8 cellular contexts compared by ENCODE assay signal in the genomic region with DNA sequence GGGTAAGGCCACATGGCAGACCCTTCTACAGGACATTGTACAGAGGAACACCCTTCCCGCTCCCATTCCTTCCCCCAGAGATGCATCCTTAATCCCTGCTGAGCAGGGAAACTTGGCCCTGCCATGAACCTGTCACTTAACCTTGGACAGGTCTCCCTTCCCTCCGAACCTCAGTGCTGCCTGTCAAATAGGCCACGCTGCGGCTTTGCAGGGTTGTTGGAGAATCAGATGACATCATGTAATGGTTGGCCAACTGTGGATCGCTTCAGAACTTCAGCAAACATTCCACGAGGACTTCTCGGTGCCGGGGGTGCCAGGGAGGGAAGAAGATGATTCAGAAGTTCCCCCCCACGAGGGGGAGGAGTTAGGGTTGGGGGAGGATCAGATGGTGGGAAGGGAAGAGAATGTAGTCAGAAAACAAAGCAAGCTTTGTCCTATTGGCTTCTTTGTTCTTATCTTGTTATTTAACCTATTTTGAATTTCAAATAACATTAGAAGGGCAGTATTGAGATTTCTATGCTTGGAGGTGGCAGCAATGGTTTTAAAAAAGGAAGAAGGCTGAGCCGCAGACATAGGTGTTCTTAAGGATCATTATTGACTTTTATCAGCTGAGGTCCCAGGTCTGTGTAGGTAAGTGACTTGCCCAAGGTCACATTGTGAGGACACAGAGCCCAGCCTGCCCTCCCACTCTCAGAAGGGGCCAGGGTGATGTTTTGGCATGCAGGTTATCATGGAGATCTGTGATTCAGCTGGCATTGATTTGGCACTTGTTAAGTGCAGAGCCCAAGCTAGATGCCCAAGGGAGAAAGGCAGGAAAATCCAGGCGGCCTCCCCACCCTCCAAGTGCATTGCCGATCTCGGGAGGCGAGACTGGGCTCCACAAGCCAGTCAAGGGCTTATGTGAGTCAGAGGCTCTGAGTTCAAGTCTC. TPM values are rescaled to one million over a fixed set of nuclear protein-coding genes. Genes with fewer than 3 reads are reported as not detected.
DNase-seq lines count a peak whose midpoint lies in the region; ATAC-seq, FAIRE-seq and TF ChIP-seq lines count a peak whose summit lies in the region.

No MANE protein-coding gene starts in this region.

- no peaks in the 10 kb centered on the region for H3K9me3 Mint-ChIP-seq in CD4-positive, alpha-beta memory T cell
- H3K9me3 Mint-ChIP-seq in CD4-positive, alpha-beta T cell, result no peaks in the 10 kb centered on the region
- no peaks in the 10 kb centered on the region for H3K9me3 Mint-ChIP-seq in activated naive CD8-positive, alpha-beta T cell treated with anti-CD3 and anti-CD28 coated beads, Interleukin-2, amount 50 U/mL, for 24 hours

- DNase-seq in SJSA1 (ENCODE audit: low read depth in 1 of 2, low spot score in 2 of 2) (peak; percentile 84 to 90), fibroblast of the conjunctiva (ENCODE audit: low read depth) (peak; percentile 82), pancreas (peak; percentile 73 to 90 (median 86))
- DNase-seq in CD4-positive, alpha-beta memory T cell, result no peak
- no peak for DNase-seq in CD4-positive, alpha-beta T cell
- DNase-seq in activated naive CD8-positive, alpha-beta T cell treated with anti-CD3 and anti-CD28 coated beads, Interleukin-2, amount 50 U/mL, for 24 hours, result no peak

- H3K9me3 ChIP-seq in BLaER1 (no peaks in the 10 kb centered on the region), SJSA1 (replicated peaks) (0 out of 2 replicates have a peak, but pooled peaks cover 3% of the 10 kb centered on the region), pancreas (no peaks in the 10 kb centered on the region)
- no peaks in the 10 kb centered on the region for H3K9me3 ChIP-seq in CD4-positive, alpha-beta memory T cell (ENCODE audit: control insufficient read depth in 1 of 2, low read length in 2 of 2)
- no peaks in the 10 kb centered on the region for H3K9me3 ChIP-seq in CD4-positive, alpha-beta T cell (ENCODE audit: control insufficient read depth, low read length)

- H3K4me2 ChIP-seq in BLaER1, result peak overlapping the region; percentile 95

- POLR2A ChIA-PET in CD4-positive, alpha-beta memory T cell (lab: Charles Lee; ENCODE audit: partially characterized antibody), result interaction anchor here (0.8 kb wide), 1 partner anchor 23 kb away, joined by 3 read pairs; no protein-coding TSS in a partner anchor
- POLR2A ChIA-PET in CD4-positive, alpha-beta T cell (lab: Charles Lee), result interaction anchor here (1.8 kb wide), 1 partner anchor 25 kb away, joined by 5 read pairs; no protein-coding TSS in a partner anchor

- CTCF ChIA-PET in CD4-positive, alpha-beta memory T cell (lab: Charles Lee; ENCODE audit: partially characterized antibody), result interaction anchor here (0.7 to 21.0 kb wide), 7 partner anchors 9 to 207 kb away, joined by 3 to 523 read pairs (median 5); a partner anchor contains a TSS
- CTCF ChIA-PET in CD4-positive, alpha-beta T cell (lab: Charles Lee), result interaction anchor here (0.6 to 3.7 kb wide), 2 partner anchors 24 to 27 kb away, joined by 4 to 24 read pairs; no protein-coding TSS in a partner anchor

- ATAC-seq in pancreas, result peak; percentile 18 to 39 (median 34)
- no peak for ATAC-seq in CD4-positive, alpha-beta T cell (ENCODE audit: poor library complexity)
- no peak for ATAC-seq in HG03108 (IDR thresholded peaks at IDR 0.05; ENCODE audit: unreplicated experiment)
- ATAC-seq in activated naive CD8-positive, alpha-beta T cell treated with anti-CD3 and anti-CD28 coated beads, Interleukin-2, amount 50 U/mL, for 24 hours, result no peak

- peak overlapping the region in 1 of 7 donors; percentile 10 for H3K27ac Mint-ChIP-seq in CD4-positive, alpha-beta memory T cell
- H3K27ac Mint-ChIP-seq in CD4-positive, alpha-beta T cell, result no peak overlapping the region
- no peak overlapping the region for H3K27ac Mint-ChIP-seq in activated naive CD8-positive, alpha-beta T cell treated with anti-CD3 and anti-CD28 coated beads, Interleukin-2, amount 50 U/mL, for 24 hours

- H3K27me3 Mint-ChIP-seq in CD4-positive, alpha-beta memory T cell, result peaks cover 23 to 33% of the 10 kb centered on the region in 2 donors
- peaks cover 52% of the 10 kb centered on the region for H3K27me3 Mint-ChIP-seq in CD4-positive, alpha-beta T cell
- H3K27me3 Mint-ChIP-seq in activated naive CD8-positive, alpha-beta T cell treated with anti-CD3 and anti-CD28 coated beads, Interleukin-2, amount 50 U/mL, for 24 hours, result peaks cover 51% of the 10 kb centered on the region

- H3K4me3 ChIP-seq in BLaER1 (no peak overlapping the region), SJSA1 (no peak overlapping the region), pancreas (peak overlapping the region in 3 of 4 donors; percentile 59 to 95 (median 95))
- no peak overlapping the region for H3K4me3 ChIP-seq in CD4-positive, alpha-beta memory T cell (ENCODE audit: low read length in 2 of 2)

- no peaks in the 10 kb centered on the region for H3K36me3 Mint-ChIP-seq in CD4-positive, alpha-beta memory T cell
- H3K36me3 Mint-ChIP-seq in CD4-positive, alpha-beta T cell (ENCODE audit: low read depth), result no peaks in the 10 kb centered on the region
- H3K36me3 Mint-ChIP-seq in activated naive CD8-positive, alpha-beta T cell treated with anti-CD3 and anti-CD28 coated beads, Interleukin-2, amount 50 U/mL, for 24 hours (ENCODE audit: low read depth), result no peaks in the 10 kb centered on the region

- 8 to 9% methylated on average over 14 of the region's 14 CpGs for WGBS in pancreas, 2 donors

- H3K9ac ChIP-seq in BLaER1, result no peak overlapping the region

- H3K4me3 Mint-ChIP-seq in CD4-positive, alpha-beta memory T cell, result peak overlapping the region in 1 of 8 donors; percentile 78
- H3K4me3 Mint-ChIP-seq in CD4-positive, alpha-beta T cell, result no peak overlapping the region
- H3K4me3 Mint-ChIP-seq in activated naive CD8-positive, alpha-beta T cell treated with anti-CD3 and anti-CD28 coated beads, Interleukin-2, amount 50 U/mL, for 24 hours, result no peak overlapping the region

- intact Hi-C loops in pancreas (cut with DNase I), result no loop called here
- intact Hi-C loops in CD4-positive, alpha-beta memory T cell (cut with micrococcal nuclease), result no loop called here
- intact Hi-C loops in CD4-positive, alpha-beta T cell (cut with DNase I, micrococcal nuclease), result no loop called here

- peaks cover 75% of the 10 kb centered on the region for H3K4me1 ChIP-seq in BLaER1
- peaks cover 46% of the 10 kb centered on the region for H3K4me1 ChIP-seq in SJSA1 (replicated peaks)
- peaks cover 51 to 72% (median 64%) of the 10 kb centered on the region in 3 donors for H3K4me1 ChIP-seq in pancreas
- H3K4me1 ChIP-seq in CD4-positive, alpha-beta memory T cell (ENCODE audit: insufficient read depth, low read length), result peaks cover 37% of the 10 kb centered on the region

- peak; percentile 69 for FAIRE-seq in pancreas (lab: Jason Lieb, UNC)

- no peak for TF ChIP-seq CTCF in pancreas (IDR thresholded peaks at IDR 0.05)
- no peak for TF ChIP-seq CTCF in CD4-positive, alpha-beta T cell (IDR thresholded peaks at IDR 0.05)

- peaks cover 15 to 53% (median 31%) of the 10 kb centered on the region in 4 donors for H3K4me1 Mint-ChIP-seq in CD4-positive, alpha-beta memory T cell
- peaks cover 36% of the 10 kb centered on the region for H3K4me1 Mint-ChIP-seq in CD4-positive, alpha-beta T cell (ENCODE audit: low read depth)
- peaks cover 37% of the 10 kb centered on the region for H3K4me1 Mint-ChIP-seq in activated naive CD8-positive, alpha-beta T cell treated with anti-CD3 and anti-CD28 coated beads, Interleukin-2, amount 50 U/mL, for 24 hours

- H3K27me3 ChIP-seq in BLaER1 (peaks cover 46% of the 10 kb centered on the region), SJSA1 (replicated peaks) (no peaks in the 10 kb centered on the region), pancreas (no peaks in the 10 kb centered on the region)
- H3K27me3 ChIP-seq in CD4-positive, alpha-beta memory T cell (ENCODE audit: insufficient read depth, low read length), result peaks cover 28% of the 10 kb centered on the region
- peaks cover 40% of the 10 kb centered on the region for H3K27me3 ChIP-seq in CD4-positive, alpha-beta T cell (ENCODE audit: control insufficient read depth, insufficient read depth, low read length)

- peaks cover 21% of the 10 kb centered on the region for H4K20me1 ChIP-seq in BLaER1

- H3K27ac ChIP-seq in BLaER1 (no peak overlapping the region), SJSA1 (peak overlapping the region; percentile 46; the same call in 1 of the 2 replicates), pancreas (peak overlapping the region; percentile 97 to 100 (median 98))
- H3K27ac ChIP-seq in CD4-positive, alpha-beta memory T cell (ENCODE audit: low read depth, low read length), result no peak overlapping the region
- no peak overlapping the region for H3K27ac ChIP-seq in CD4-positive, alpha-beta T cell (ENCODE audit: low read depth, low read length)

- no peaks in the 10 kb centered on the region for H3K36me3 ChIP-seq in BLaER1
- H3K36me3 ChIP-seq in SJSA1, result peaks cover 73% of the 10 kb centered on the region
- peaks cover 0 to 20% (median 12%) of the 10 kb centered on the region in 3 donors for H3K36me3 ChIP-seq in pancreas
- no peaks in the 10 kb centered on the region for H3K36me3 ChIP-seq in CD4-positive, alpha-beta memory T cell (ENCODE audit: insufficient read depth, low read length)

RNA-seq across cellular contexts. Expression of a gene that starts 3.1 kb away (rescaled TPM):
- total RNA-seq in SJSA1 (2014; rRNA removed; shearing (Covaris generic)), result 21.5 and 22.3 TPM in 2 replicates
- 100 to 1,000 TPM in 2 of 6 donors, 10 to 100 TPM in 4; 68.8 to 139 (median 96.1) TPM for total RNA-seq in pancreas
- 10 to 100 TPM; 78.2 to 79.0 TPM for polyA plus RNA-seq in pancreas
- total RNA-seq in CD4-positive, alpha-beta memory T cell, result not detected
- polyA plus RNA-seq in CD4-positive, alpha-beta memory T cell, result not detected
- total RNA-seq in CD4-positive, alpha-beta T cell, result not detected

RNA-seq across cellular contexts. Expression of a gene that starts 16.5 kb away (rescaled TPM):
- total RNA-seq in SJSA1 (2014; rRNA removed; shearing (Covaris generic)), result not detected in 2 replicates
- total RNA-seq in pancreas, result 10 to 100 TPM; 16.0 to 99.5 (median 40.9) TPM
- polyA plus RNA-seq in pancreas, result 10 to 100 TPM; 26.2 to 61.7 TPM
- total RNA-seq in CD4-positive, alpha-beta memory T cell, result 1 to 10 TPM in 1 of 2 experiments, not detected in 1; 1.0 TPM
- polyA plus RNA-seq in CD4-positive, alpha-beta memory T cell, result not detected
- 1 to 10 TPM; 2.6 to 3.0 TPM for total RNA-seq in CD4-positive, alpha-beta T cell

RNA-seq across cellular contexts. Expression of a gene that starts 44.2 kb away (rescaled TPM):
- 14.6 and 40.7 TPM in 2 replicates for total RNA-seq in SJSA1 (2014; rRNA removed; shearing (Covaris generic))
- 10 to 100 TPM in 4 of 6 donors, 1 to 10 TPM in 2; 9.9 to 20.6 (median 11.5) TPM for total RNA-seq in pancreas
- polyA plus RNA-seq in pancreas, result 10 to 100 TPM; 29.9 to 30.2 TPM
- under 1 TPM; 0.42 to 0.61 TPM for total RNA-seq in CD4-positive, alpha-beta memory T cell
- not detected for polyA plus RNA-seq in CD4-positive, alpha-beta memory T cell
- total RNA-seq in CD4-positive, alpha-beta T cell, result under 1 TPM; 0.20 to 0.63 TPM

RNA-seq across cellular contexts. Expression of a gene that starts 45.2 kb away (rescaled TPM):
- total RNA-seq in SJSA1 (2014; rRNA removed; shearing (Covaris generic)), result 22.6 and 34.9 TPM in 2 replicates
- 10 to 100 TPM; 17.9 to 36.4 (median 21.5) TPM for total RNA-seq in pancreas
- 10 to 100 TPM; 81.5 to 84.9 TPM for polyA plus RNA-seq in pancreas
- total RNA-seq in CD4-positive, alpha-beta memory T cell, result 100 to 1,000 TPM; 108 to 109 TPM
- 10 to 100 TPM; 16.3 to 26.7 TPM for polyA plus RNA-seq in CD4-positive, alpha-beta memory T cell
- 10 to 100 TPM; 57.0 to 60.9 TPM for total RNA-seq in CD4-positive, alpha-beta T cell

Comparison
In these comparisons a context has a peak if more than half of its experiments do, and no peak if none do; other contexts are left out.
1. H3K27ac ChIP-seq: peak in SJSA1 (single experiment) and pancreas (4 of 4); none in BLaER1 (single experiment), CD4-positive, alpha-beta memory T cell (single experiment) and CD4-positive, alpha-beta T cell (single experiment).
2. H3K4me3 ChIP-seq: peak in pancreas (3 of 4); none in BLaER1 (single experiment), SJSA1 (single experiment) and CD4-positive, alpha-beta memory T cell (0 of 2).
3. DNase-seq: peak in SJSA1 (2 of 2), fibroblast of the conjunctiva (single experiment) and pancreas (6 of 6); none in CD4-positive, alpha-beta memory T cell (0 of 5), CD4-positive, alpha-beta T cell (0 of 10) and activated naive CD8-positive, alpha-beta T cell treated with anti-CD3 and anti-CD28 coated beads, Interleukin-2, amount 50 U/mL, for 24 hours (single experiment).
4. ATAC-seq: peak in pancreas (4 of 4); none in CD4-positive, alpha-beta T cell (single experiment), HG03108 (single experiment) and activated naive CD8-positive, alpha-beta T cell treated with anti-CD3 and anti-CD28 coated beads, Interleukin-2, amount 50 U/mL, for 24 hours (single experiment).
5. RNA of a gene that starts 3.1 kb away (total RNA-seq): 68.8 to 139 TPM in pancreas and 21.5 to 22.3 TPM in SJSA1; not detected in CD4-positive, alpha-beta memory T cell and not detected in CD4-positive, alpha-beta T cell; every median in the first group is over 10 times any median in the second.
6. RNA of a gene that starts 16.5 kb away (total RNA-seq): 16.0 to 99.5 TPM in pancreas; 2.6 to 3.0 TPM in CD4-positive, alpha-beta T cell, 1.0 TPM in CD4-positive, alpha-beta memory T cell and not detected in SJSA1; every median in the first group is over 4 times any median in the second.